ENCODE assay signal across 1 cellular context in the genomic region with DNA sequence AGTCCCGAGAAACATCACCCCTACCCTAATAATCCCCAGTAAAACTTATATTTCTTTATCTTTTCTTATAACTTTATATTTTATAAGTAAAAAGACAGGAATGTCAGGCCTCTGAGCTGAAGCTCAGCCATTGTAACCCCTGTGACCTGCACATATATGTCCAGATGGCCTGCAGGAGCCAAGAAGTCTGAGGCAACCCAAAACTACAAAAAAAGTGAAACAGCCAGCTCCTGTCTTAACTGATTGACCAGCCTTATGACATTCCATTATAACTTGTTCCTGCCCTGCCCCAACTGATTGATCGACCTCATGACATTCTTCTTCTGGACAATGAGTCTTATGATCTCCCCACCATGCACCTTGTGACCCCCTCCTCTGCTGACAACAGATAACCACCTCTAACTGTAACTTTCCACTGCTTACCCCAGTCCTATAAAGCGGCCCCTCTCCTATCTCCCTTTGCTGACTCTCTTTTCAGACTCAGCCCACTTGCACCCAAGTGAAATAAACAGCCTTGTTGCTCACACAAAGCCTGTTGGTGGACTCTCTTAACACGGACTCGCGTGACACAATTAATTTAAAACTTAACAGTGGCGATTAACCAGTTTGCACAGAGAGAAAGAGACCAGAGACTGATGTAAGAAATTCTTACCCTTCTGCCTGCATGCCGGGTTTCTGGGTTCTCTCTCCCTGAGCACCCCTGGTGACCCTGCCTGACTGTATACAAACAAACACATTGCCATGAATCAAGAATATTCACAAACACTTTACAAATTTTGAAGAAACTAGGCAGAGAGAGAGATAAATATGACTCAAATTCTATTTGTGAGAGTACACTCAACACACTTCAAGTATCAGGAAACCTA.
TF ChIP-seq lines count a peak whose summit lies in the region.
"Not testable (repeated sequence)": the region's sequence is repeated elsewhere in the genome, so short reads cannot be mapped to it uniquely, and the experiment has no call there.

No MANE protein-coding gene starts in this region.

TF ChIP-seq in K562, 482 proteins besides CTCF, POLR2A, EP300 and RAD21 (continued from another document and continues in another):
- TF ChIP-seq, protein P1, sequence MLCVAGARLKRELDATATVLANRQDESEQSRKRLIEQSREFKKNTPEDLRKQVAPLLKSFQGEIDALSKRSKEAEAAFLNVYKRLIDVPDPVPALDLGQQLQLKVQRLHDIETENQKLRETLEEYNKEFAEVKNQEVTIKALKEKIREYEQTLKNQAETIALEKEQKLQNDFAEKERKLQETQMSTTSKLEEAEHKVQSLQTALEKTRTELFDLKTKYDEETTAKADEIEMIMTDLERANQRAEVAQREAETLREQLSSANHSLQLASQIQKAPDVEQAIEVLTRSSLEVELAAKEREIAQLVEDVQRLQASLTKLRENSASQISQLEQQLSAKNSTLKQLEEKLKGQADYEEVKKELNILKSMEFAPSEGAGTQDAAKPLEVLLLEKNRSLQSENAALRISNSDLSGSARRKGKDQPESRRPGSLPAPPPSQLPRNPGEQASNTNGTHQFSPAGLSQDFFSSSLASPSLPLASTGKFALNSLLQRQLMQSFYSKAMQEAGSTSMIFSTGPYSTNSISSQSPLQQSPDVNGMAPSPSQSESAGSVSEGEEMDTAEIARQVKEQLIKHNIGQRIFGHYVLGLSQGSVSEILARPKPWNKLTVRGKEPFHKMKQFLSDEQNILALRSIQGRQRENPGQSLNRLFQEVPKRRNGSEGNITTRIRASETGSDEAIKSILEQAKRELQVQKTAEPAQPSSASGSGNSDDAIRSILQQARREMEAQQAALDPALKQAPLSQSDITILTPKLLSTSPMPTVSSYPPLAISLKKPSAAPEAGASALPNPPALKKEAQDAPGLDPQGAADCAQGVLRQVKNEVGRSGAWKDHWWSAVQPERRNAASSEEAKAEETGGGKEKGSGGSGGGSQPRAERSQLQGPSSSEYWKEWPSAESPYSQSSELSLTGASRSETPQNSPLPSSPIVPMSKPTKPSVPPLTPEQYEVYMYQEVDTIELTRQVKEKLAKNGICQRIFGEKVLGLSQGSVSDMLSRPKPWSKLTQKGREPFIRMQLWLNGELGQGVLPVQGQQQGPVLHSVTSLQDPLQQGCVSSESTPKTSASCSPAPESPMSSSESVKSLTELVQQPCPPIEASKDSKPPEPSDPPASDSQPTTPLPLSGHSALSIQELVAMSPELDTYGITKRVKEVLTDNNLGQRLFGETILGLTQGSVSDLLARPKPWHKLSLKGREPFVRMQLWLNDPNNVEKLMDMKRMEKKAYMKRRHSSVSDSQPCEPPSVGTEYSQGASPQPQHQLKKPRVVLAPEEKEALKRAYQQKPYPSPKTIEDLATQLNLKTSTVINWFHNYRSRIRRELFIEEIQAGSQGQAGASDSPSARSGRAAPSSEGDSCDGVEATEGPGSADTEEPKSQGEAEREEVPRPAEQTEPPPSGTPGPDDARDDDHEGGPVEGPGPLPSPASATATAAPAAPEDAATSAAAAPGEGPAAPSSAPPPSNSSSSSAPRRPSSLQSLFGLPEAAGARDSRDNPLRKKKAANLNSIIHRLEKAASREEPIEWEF (CRISPR knock-in tag; IDR thresholded peaks at IDR 0.05): peak; percentile 47; the same call in 1 of the 2 replicates
- TF ChIP-seq ZC3H8 (IDR thresholded peaks at IDR 0.05): peak; percentile 81
- TF ChIP-seq TAF1 (IDR thresholded peaks at IDR 0.05; ENCODE audit: control insufficient read depth, extremely low read depth, insufficient read depth, low read length, severe bottlenecking): peak; percentile 33
- TF ChIP-seq, protein P2, sequence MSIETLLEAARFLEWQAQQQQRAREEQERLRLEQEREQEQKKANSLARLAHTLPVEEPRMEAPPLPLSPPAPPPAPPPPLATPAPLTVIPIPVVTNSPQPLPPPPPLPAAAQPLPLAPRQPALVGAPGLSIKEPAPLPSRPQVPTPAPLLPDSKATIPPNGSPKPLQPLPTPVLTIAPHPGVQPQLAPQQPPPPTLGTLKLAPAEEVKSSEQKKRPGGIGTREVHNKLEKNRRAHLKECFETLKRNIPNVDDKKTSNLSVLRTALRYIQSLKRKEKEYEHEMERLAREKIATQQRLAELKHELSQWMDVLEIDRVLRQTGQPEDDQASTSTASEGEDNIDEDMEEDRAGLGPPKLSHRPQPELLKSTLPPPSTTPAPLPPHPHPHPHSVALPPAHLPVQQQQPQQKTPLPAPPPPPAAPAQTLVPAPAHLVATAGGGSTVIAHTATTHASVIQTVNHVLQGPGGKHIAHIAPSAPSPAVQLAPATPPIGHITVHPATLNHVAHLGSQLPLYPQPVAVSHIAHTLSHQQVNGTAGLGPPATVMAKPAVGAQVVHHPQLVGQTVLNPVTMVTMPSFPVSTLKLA (conservative IDR thresholded peaks at IDR 0.05): peak; percentile 56 to 78; a peak in 3 of 4 replicates
- TF ChIP-seq ATF7 (IDR thresholded peaks at IDR 0.05): peak; percentile 65; the same call in 1 of the 2 replicates
- TF ChIP-seq TEAD4 (IDR thresholded peaks at IDR 0.05; ENCODE audit: low read length): peak; percentile 88
- not testable (repeated sequence) for TF ChIP-seq TEAD4 (CRISPR knock-in tag; IDR thresholded peaks at IDR 0.05; ENCODE audit: borderline replicate concordance); NR4A1 (CRISPR knock-in tag; IDR thresholded peaks at IDR 0.05); JUND (tag; IDR thresholded peaks at IDR 0.05; ENCODE audit: borderline replicate concordance, low read depth, low read length); MYC (CRISPR knock-in tag; IDR thresholded peaks at IDR 0.05; ENCODE audit: borderline replicate concordance, low read depth); CEBPG (CRISPR knock-in tag; IDR thresholded peaks at IDR 0.05)
- TF ChIP-seq ELF2 (CRISPR knock-in tag; IDR thresholded peaks at IDR 0.05): 0 out of 2 replicates have a peak, but pooled peaks have one; percentile 9
- TF ChIP-seq ARID1B (IDR thresholded peaks at IDR 0.05): peak; percentile 98
- TF ChIP-seq YY1 (IDR thresholded peaks at IDR 0.05; ENCODE audit: borderline replicate concordance in 1 of 3, control insufficient read depth in 1 of 3, extremely low read depth in 1 of 3, insufficient read depth in 3 of 3, insufficient read length in 1 of 3, insufficient replicate concordance in 2 of 3, low read depth in 1 of 3, low read length in 2 of 3): peak in 1 of 3 experiments; percentile 24
- TF ChIP-seq SMAD3 (CRISPR knock-in tag; conservative IDR thresholded peaks at IDR 0.05): peak; percentile 63; the same call in 1 of the 2 replicates
- TF ChIP-seq PML (IDR thresholded peaks at IDR 0.05; ENCODE audit: low read length): peak; percentile 87
- TF ChIP-seq, protein P3, sequence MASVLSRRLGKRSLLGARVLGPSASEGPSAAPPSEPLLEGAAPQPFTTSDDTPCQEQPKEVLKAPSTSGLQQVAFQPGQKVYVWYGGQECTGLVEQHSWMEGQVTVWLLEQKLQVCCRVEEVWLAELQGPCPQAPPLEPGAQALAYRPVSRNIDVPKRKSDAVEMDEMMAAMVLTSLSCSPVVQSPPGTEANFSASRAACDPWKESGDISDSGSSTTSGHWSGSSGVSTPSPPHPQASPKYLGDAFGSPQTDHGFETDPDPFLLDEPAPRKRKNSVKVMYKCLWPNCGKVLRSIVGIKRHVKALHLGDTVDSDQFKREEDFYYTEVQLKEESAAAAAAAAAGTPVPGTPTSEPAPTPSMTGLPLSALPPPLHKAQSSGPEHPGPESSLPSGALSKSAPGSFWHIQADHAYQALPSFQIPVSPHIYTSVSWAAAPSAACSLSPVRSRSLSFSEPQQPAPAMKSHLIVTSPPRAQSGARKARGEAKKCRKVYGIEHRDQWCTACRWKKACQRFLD (CRISPR knock-in tag; IDR thresholded peaks at IDR 0.05): peak; percentile 75
- TF ChIP-seq ARHGAP35 (IDR thresholded peaks at IDR 0.05; ENCODE audit: partially characterized antibody): peak; percentile 45
- peak; percentile 93 to 95 for TF ChIP-seq TRIM24 (IDR thresholded peaks at IDR 0.05)
- peak; percentile 84 for TF ChIP-seq POLR2AphosphoS5 (IDR thresholded peaks at IDR 0.05; ENCODE audit: control insufficient read depth, insufficient read depth, low read depth, low read length)
- peak; percentile 66; the same call in 1 of the 2 replicates for TF ChIP-seq KLF16 (IDR thresholded peaks at IDR 0.05)
- TF ChIP-seq MAZ (CRISPR knock-in tag; conservative IDR thresholded peaks at IDR 0.05 in 1 of 2, IDR thresholded peaks at IDR 0.05 in 1 of 2): peak; percentile 58 to 76; a peak in 2 of 4 replicates
- peak; percentile 30; the same call in 1 of the 2 replicates for TF ChIP-seq NR4A1 (tag; IDR thresholded peaks at IDR 0.05)
- peak; percentile 71; the same call in 1 of the 2 replicates for TF ChIP-seq KHSRP (IDR thresholded peaks at IDR 0.05)
- peak; percentile 51 for TF ChIP-seq LARP7 (IDR thresholded peaks at IDR 0.05)
- peak; percentile 83 for TF ChIP-seq HDAC3 (IDR thresholded peaks at IDR 0.05; ENCODE audit: borderline replicate concordance, partially characterized antibody)
- peak; percentile 46 for TF ChIP-seq POLR2H (tag; IDR thresholded peaks at IDR 0.05; ENCODE audit: low read depth)
- peak in 1 of 2 experiments; percentile 18; a peak in 1 of 3 replicates for TF ChIP-seq CBX3 (IDR thresholded peaks at IDR 0.05; ENCODE audit: borderline replicate concordance in 1 of 2, low read length in 2 of 2)
- TF ChIP-seq ZNF589 (CRISPR knock-in tag; IDR thresholded peaks at IDR 0.05; ENCODE audit: low read depth): peak; percentile 56; the same call in 1 of the 2 replicates
- TF ChIP-seq, protein P4, sequence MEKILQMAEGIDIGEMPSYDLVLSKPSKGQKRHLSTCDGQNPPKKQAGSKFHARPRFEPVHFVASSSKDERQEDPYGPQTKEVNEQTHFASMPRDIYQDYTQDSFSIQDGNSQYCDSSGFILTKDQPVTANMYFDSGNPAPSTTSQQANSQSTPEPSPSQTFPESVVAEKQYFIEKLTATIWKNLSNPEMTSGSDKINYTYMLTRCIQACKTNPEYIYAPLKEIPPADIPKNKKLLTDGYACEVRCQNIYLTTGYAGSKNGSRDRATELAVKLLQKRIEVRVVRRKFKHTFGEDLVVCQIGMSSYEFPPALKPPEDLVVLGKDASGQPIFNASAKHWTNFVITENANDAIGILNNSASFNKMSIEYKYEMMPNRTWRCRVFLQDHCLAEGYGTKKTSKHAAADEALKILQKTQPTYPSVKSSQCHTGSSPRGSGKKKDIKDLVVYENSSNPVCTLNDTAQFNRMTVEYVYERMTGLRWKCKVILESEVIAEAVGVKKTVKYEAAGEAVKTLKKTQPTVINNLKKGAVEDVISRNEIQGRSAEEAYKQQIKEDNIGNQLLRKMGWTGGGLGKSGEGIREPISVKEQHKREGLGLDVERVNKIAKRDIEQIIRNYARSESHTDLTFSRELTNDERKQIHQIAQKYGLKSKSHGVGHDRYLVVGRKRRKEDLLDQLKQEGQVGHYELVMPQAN (IDR thresholded peaks at IDR 0.05; ENCODE audit: borderline replicate concordance): 0 out of 2 replicates have a peak, but pooled peaks have one; percentile 7
- TF ChIP-seq ZNF316 (IDR thresholded peaks at IDR 0.05): peak; percentile 61
- TF ChIP-seq DNMT1 (IDR thresholded peaks at IDR 0.05): 0 out of 2 replicates have a peak, but pooled peaks have one; percentile 13
- peak; percentile 97 for TF ChIP-seq SOX6 (IDR thresholded peaks at IDR 0.05)
- TF ChIP-seq SMARCA4 (IDR thresholded peaks at IDR 0.05): peak; percentile 95
- TF ChIP-seq JUND (IDR thresholded peaks at IDR 0.05; ENCODE audit: borderline replicate concordance, low read depth, low read length): peak; percentile 3; the same call in 1 of the 2 replicates
- peak; percentile 51; the same call in 1 of the 2 replicates for TF ChIP-seq MIER1 (IDR thresholded peaks at IDR 0.05; ENCODE audit: low read depth)
- TF ChIP-seq ZNF384 (IDR thresholded peaks at IDR 0.05; ENCODE audit: low read depth, low read length): 0 out of 2 replicates have a peak, but pooled peaks have one; percentile 34
- peak; percentile 96 for TF ChIP-seq TAL1 (IDR thresholded peaks at IDR 0.05)
- TF ChIP-seq MYC (IDR thresholded peaks at IDR 0.05; ENCODE audit: low read depth, low read length): 0 out of 2 replicates have a peak, but pooled peaks have one; percentile 26
- peak; percentile 91; the same call in 1 of the 2 replicates for TF ChIP-seq MTA3 (IDR thresholded peaks at IDR 0.05; ENCODE audit: borderline replicate concordance)
- TF ChIP-seq KDM1A (IDR thresholded peaks at IDR 0.05): peak; percentile 98
- TF ChIP-seq ZNF431 (CRISPR knock-in tag; IDR thresholded peaks at IDR 0.05): 0 out of 2 replicates have a peak, but pooled peaks have one; percentile 33
- peak; percentile 97 for TF ChIP-seq GATAD2A (IDR thresholded peaks at IDR 0.05)
- 0 out of 2 replicates have a peak, but pooled peaks have one; percentile 21 for TF ChIP-seq TCFL5 (CRISPR knock-in tag; conservative IDR thresholded peaks at IDR 0.05)
- peak; percentile 97 for TF ChIP-seq CBFA2T2 (conservative IDR thresholded peaks at IDR 0.05)
- peak; percentile 96 for TF ChIP-seq MEIS2 (IDR thresholded peaks at IDR 0.05; ENCODE audit: partially characterized antibody)
- TF ChIP-seq NCOR1 (IDR thresholded peaks at IDR 0.05): peak; percentile 97
- peak; percentile 61 for TF ChIP-seq CREM (IDR thresholded peaks at IDR 0.05; ENCODE audit: low read depth)
- TF ChIP-seq, protein P5, sequence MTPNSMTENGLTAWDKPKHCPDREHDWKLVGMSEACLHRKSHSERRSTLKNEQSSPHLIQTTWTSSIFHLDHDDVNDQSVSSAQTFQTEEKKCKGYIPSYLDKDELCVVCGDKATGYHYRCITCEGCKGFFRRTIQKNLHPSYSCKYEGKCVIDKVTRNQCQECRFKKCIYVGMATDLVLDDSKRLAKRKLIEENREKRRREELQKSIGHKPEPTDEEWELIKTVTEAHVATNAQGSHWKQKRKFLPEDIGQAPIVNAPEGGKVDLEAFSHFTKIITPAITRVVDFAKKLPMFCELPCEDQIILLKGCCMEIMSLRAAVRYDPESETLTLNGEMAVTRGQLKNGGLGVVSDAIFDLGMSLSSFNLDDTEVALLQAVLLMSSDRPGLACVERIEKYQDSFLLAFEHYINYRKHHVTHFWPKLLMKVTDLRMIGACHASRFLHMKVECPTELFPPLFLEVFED (CRISPR knock-in tag; conservative IDR thresholded peaks at IDR 0.05): peak; percentile 16; the same call in 1 of the 2 replicates
- 0 out of 4 replicates have a peak, but pooled peaks of 1 of the 2 experiments have one; percentile 17 for TF ChIP-seq CEBPG (tag; conservative IDR thresholded peaks at IDR 0.05 in 1 of 2, IDR thresholded peaks at IDR 0.05 in 1 of 2)
- TF ChIP-seq, protein P6, sequence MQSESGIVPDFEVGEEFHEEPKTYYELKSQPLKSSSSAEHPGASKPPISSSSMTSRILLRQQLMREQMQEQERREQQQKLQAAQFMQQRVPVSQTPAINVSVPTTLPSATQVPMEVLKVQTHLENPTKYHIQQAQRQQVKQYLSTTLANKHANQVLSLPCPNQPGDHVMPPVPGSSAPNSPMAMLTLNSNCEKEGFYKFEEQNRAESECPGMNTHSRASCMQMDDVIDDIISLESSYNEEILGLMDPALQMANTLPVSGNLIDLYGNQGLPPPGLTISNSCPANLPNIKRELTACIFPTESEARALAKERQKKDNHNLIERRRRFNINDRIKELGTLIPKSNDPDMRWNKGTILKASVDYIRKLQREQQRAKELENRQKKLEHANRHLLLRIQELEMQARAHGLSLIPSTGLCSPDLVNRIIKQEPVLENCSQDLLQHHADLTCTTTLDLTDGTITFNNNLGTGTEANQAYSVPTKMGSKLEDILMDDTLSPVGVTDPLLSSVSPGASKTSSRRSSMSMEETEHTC (IDR thresholded peaks at IDR 0.05): peak; percentile 97
- peak; percentile 95 for TF ChIP-seq TCF3 (CRISPR knock-in tag; IDR thresholded peaks at IDR 0.05)
- TF ChIP-seq BRD9 (IDR thresholded peaks at IDR 0.05; ENCODE audit: low read depth, partially characterized antibody): peak; percentile 29
- peak; percentile 78 for TF ChIP-seq MTA1 (IDR thresholded peaks at IDR 0.05; ENCODE audit: borderline replicate concordance)
- TF ChIP-seq TRIM28 (IDR thresholded peaks at IDR 0.05): peak; percentile 86
- 0 out of 2 replicates have a peak, but pooled peaks have one; percentile 23 for TF ChIP-seq GTF2A2 (tag; IDR thresholded peaks at IDR 0.05)
